In genomic region chr16:17360810-17361209, GRCh38 we compare ENCODE assay signal across 12 cellular contexts.
A peak's percentile ranks its signal among the peaks of the same experiment; 100 is the strongest.
DNase-seq lines count a peak whose midpoint lies in the region; ATAC-seq lines count a peak whose summit lies in the region.
"Had no signal": no experiment of that assay in that cellular context is flagged by ENCODE, and none has a peak within 500 bp of the region (broad histone marks: within the 10 kb centered on the region; RNA-seq: fewer than 3 reads in every experiment).

No MANE protein-coding gene starts in this region.

- ATAC-seq in activated CD8-positive, alpha-beta memory T cell treated with anti-CD3 and anti-CD28 coated beads, Interleukin-2, amount 10 ng/mL, durations not matched to agents 7 days and 5 days: no peak
- ATAC-seq in central memory CD8-positive, alpha-beta T cell (replicated peaks; ENCODE audit: extremely low read depth, poor library complexity, severe bottlenecking): no peak
- ATAC-seq in stimulated activated effector memory CD8-positive, alpha-beta T cell treated with anti-CD3 and anti-CD28 coated beads, Interleukin-12 subunit alpha, Interleukin-12 subunit beta, amount 100 ng/mL, for 72 hours: no peak
- ATAC-seq: gastroesophageal sphincter, mucosa of descending colon had no signal

- no peaks in the 10 kb centered on the region for H3K27me3 Mint-ChIP-seq in activated CD8-positive, alpha-beta memory T cell treated with anti-CD3 and anti-CD28 coated beads, Interleukin-2, amount 10 ng/mL, durations not matched to agents 7 days and 5 days
- no peaks in the 10 kb centered on the region for H3K27me3 Mint-ChIP-seq in central memory CD8-positive, alpha-beta T cell

- CTCF ChIA-PET in activated CD8-positive, alpha-beta memory T cell treated with anti-CD3 and anti-CD28 coated beads, Interleukin-2, amount 10 ng/mL, durations not matched to agents 7 days and 5 days (lab: Charles Lee): interaction anchor here (2.3 to 3.2 kb wide), 2 partner anchors 9 to 14 kb away, joined by 31 to 32 read pairs; no protein-coding TSS in a partner anchor

- no peak for DNase-seq in activated CD8-positive, alpha-beta memory T cell treated with anti-CD3 and anti-CD28 coated beads, Interleukin-2, amount 10 ng/mL, durations not matched to agents 7 days and 5 days
- no peak for DNase-seq in activated CD8-positive, alpha-beta memory T cell treated with anti-CD3 and anti-CD28 coated beads for 24 hours
- DNase-seq in NOMO-1 treated with dmso at 0.1 percent for 144 hours (lab: John Stamatoyannopoulos, UW; ENCODE audit: unreplicated experiment) (peak; percentile 40), ureter (ENCODE audit: low spot score) (no peak), foreskin melanocyte (no peak)
- no peak for DNase-seq in central memory CD8-positive, alpha-beta T cell (ENCODE audit: low spot score in 2 of 2)
- no peak for DNase-seq in stimulated activated effector memory CD8-positive, alpha-beta T cell treated with anti-CD3 and anti-CD28 coated beads, Interleukin-12 subunit alpha, Interleukin-12 subunit beta, amount 100 ng/mL, for 72 hours (ENCODE audit: low spot score in 2 of 2)
- DNase-seq in stimulated activated naive CD4-positive, alpha-beta T cell (lab: John Stamatoyannopoulos, UW): no peak
- DNase-seq: activated naive CD4-positive, alpha-beta T cell treated with Interleukin-2 at 50 U/mL for 16 hours; mucosa of descending colon; T-helper 9 cell had no signal

- H3K27ac Mint-ChIP-seq in activated CD8-positive, alpha-beta memory T cell treated with anti-CD3 and anti-CD28 coated beads, Interleukin-2, amount 10 ng/mL, durations not matched to agents 7 days and 5 days: peak overlapping the region; percentile 83
- peak overlapping the region; percentile 81 for H3K27ac Mint-ChIP-seq in central memory CD8-positive, alpha-beta T cell (ENCODE audit: low read depth)
- H3K27ac Mint-ChIP-seq in stimulated activated effector memory CD8-positive, alpha-beta T cell treated with anti-CD3 and anti-CD28 coated beads, Interleukin-12 subunit alpha, Interleukin-12 subunit beta, amount 100 ng/mL, for 72 hours: peak overlapping the region; percentile 29

- H3K4me1 Mint-ChIP-seq in activated CD8-positive, alpha-beta memory T cell treated with anti-CD3 and anti-CD28 coated beads, Interleukin-2, amount 10 ng/mL, durations not matched to agents 7 days and 5 days: peaks cover 81% of the 10 kb centered on the region
- peaks cover 71% of the 10 kb centered on the region for H3K4me1 Mint-ChIP-seq in central memory CD8-positive, alpha-beta T cell
- H3K4me1 Mint-ChIP-seq in stimulated activated effector memory CD8-positive, alpha-beta T cell treated with anti-CD3 and anti-CD28 coated beads, Interleukin-12 subunit alpha, Interleukin-12 subunit beta, amount 100 ng/mL, for 72 hours: peaks cover 76% of the 10 kb centered on the region

- H3K4me3 Mint-ChIP-seq in activated CD8-positive, alpha-beta memory T cell treated with anti-CD3 and anti-CD28 coated beads, Interleukin-2, amount 10 ng/mL, durations not matched to agents 7 days and 5 days: no peak overlapping the region
- H3K4me3 Mint-ChIP-seq in central memory CD8-positive, alpha-beta T cell: no peak overlapping the region
- peak overlapping the region; percentile 10 for H3K4me3 Mint-ChIP-seq in stimulated activated effector memory CD8-positive, alpha-beta T cell treated with anti-CD3 and anti-CD28 coated beads, Interleukin-12 subunit alpha, Interleukin-12 subunit beta, amount 100 ng/mL, for 72 hours

- H3K36me3 Mint-ChIP-seq in activated CD8-positive, alpha-beta memory T cell treated with anti-CD3 and anti-CD28 coated beads, Interleukin-2, amount 10 ng/mL, durations not matched to agents 7 days and 5 days: peaks cover 24% of the 10 kb centered on the region
- no peaks in the 10 kb centered on the region for H3K36me3 Mint-ChIP-seq in central memory CD8-positive, alpha-beta T cell (ENCODE audit: insufficient read depth)
- no peaks in the 10 kb centered on the region for H3K36me3 Mint-ChIP-seq in stimulated activated effector memory CD8-positive, alpha-beta T cell treated with anti-CD3 and anti-CD28 coated beads, Interleukin-12 subunit alpha, Interleukin-12 subunit beta, amount 100 ng/mL, for 72 hours

- H3K9me3 Mint-ChIP-seq in activated CD8-positive, alpha-beta memory T cell treated with anti-CD3 and anti-CD28 coated beads, Interleukin-2, amount 10 ng/mL, durations not matched to agents 7 days and 5 days (ENCODE audit: low read depth): no peaks in the 10 kb centered on the region
- H3K9me3 Mint-ChIP-seq in central memory CD8-positive, alpha-beta T cell: no peaks in the 10 kb centered on the region
- no peaks in the 10 kb centered on the region for H3K9me3 Mint-ChIP-seq in stimulated activated effector memory CD8-positive, alpha-beta T cell treated with anti-CD3 and anti-CD28 coated beads, Interleukin-12 subunit alpha, Interleukin-12 subunit beta, amount 100 ng/mL, for 72 hours

Comparison
In these comparisons a context has a peak if more than half of its experiments do, and no peak if none do; other contexts are left out.
1. H3K27ac Mint-ChIP-seq: peak in every context shown above with its lines; median percentile 83 in activated CD8-positive, alpha-beta memory T cell treated with anti-CD3 and anti-CD28 coated beads, Interleukin-2, amount 10 ng/mL, durations not matched to agents 7 days and 5 days; 81 in central memory CD8-positive, alpha-beta T cell; 29 in stimulated activated effector memory CD8-positive, alpha-beta T cell treated with anti-CD3 and anti-CD28 coated beads, Interleukin-12 subunit alpha, Interleukin-12 subunit beta, amount 100 ng/mL, for 72 hours.